Comparison of ENCODE assay signal across 8 cellular contexts in the genomic region with DNA sequence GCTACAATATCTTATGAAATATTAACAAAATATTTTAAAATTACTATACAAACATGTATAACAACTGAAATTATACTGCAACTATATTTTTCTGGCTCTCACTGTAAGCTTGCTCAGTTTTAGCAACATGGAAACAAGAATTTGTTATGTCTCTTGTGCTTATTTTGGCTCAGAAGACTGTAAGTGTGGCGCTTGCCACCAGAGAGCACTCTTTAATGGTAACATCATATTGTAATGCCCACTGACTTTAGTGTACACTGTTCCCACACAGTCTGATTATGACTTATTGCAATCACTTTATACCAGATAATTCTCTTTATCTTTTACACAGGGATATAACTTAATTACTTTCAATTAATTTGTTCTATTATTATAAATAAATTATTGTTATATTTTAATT.
DNase-seq lines count a peak whose midpoint lies in the region; ATAC-seq and TF ChIP-seq lines count a peak whose summit lies in the region.

No MANE protein-coding gene starts in this region.

- H3K4me1 ChIP-seq in right cardiac atrium (ENCODE audit: control insufficient read depth, insufficient read depth, low read length) = no peaks in the 10 kb centered on the region

- peak; percentile 24 for TF ChIP-seq CTCF in GM13976 (IDR thresholded peaks at IDR 0.05; ENCODE audit: borderline replicate concordance, control extremely low read depth, extremely low read depth, insufficient read depth, missing control alignments)
- peak; percentile 83 for TF ChIP-seq CTCF in fibroblast of pulmonary artery (IDR thresholded peaks at IDR 0.05; ENCODE audit: low read length, missing control alignments)
- TF ChIP-seq CTCF in coronary artery (IDR thresholded peaks at IDR 0.05) = no peak

- no peak overlapping the region for H3K4me3 ChIP-seq in fibroblast of pulmonary artery (replicated peaks; ENCODE audit: low read depth, low read length)
- H3K4me3 ChIP-seq in right cardiac atrium (ENCODE audit: low read length) = no peak overlapping the region
- H3K4me3 ChIP-seq in coronary artery = no peak overlapping the region

- no peaks in the 10 kb centered on the region for H3K27me3 ChIP-seq in right cardiac atrium (ENCODE audit: control insufficient read depth, insufficient read depth)

- ATAC-seq in HG02885 (IDR thresholded peaks at IDR 0.05; ENCODE audit: poor library complexity, unreplicated experiment) (peak; percentile 81), right cardiac atrium (no peak)

- intact Hi-C loops in right cardiac atrium (cut with DNase I) = no loop called here

- H3K27ac ChIP-seq in right cardiac atrium (ENCODE audit: low read length) = no peak overlapping the region
- H3K27ac ChIP-seq in coronary artery = no peak overlapping the region

- H3K9me3 ChIP-seq in right cardiac atrium (ENCODE audit: control insufficient read depth, low read length) = no peaks in the 10 kb centered on the region

- 37% methylated on average over 1 of the region's 1 CpG for whole genome bisulfite sequencing in right cardiac atrium

- in situ Hi-C loops in GM13976 (cut with MboI; ENCODE audit: low sequenced_read_pairs, unreplicated experiment) = no loop called here

- DNase-seq in GM13976 (ENCODE audit: low spot score) = no peak
- peak; percentile 67 for DNase-seq in NCI-H748 treated with DMSO at 0.1 percent for 48 hours (lab: John Stamatoyannopoulos, UW)
- DNase-seq in fibroblast of pulmonary artery (ENCODE audit: low read depth) = peak; percentile 81
- DNase-seq in NCI-H1930 (lab: John Stamatoyannopoulos, UW) = no peak
- no peak for DNase-seq in activated CD4-positive, alpha-beta T cell treated with anti-CD3 and anti-CD28 coated beads, Interleukin-2, amount 50 U/mL, for 1 hour
- DNase-seq in right cardiac atrium = no peak
- DNase-seq in coronary artery (ENCODE audit: low spot score) = no peak

Comparison
In these comparisons a context has a peak if more than half of its experiments do, and no peak if none do; other contexts are left out.
1. DNase-seq: peak in NCI-H748 treated with DMSO at 0.1 percent for 48 hours (single experiment) and fibroblast of pulmonary artery (single experiment); none in GM13976 (single experiment), NCI-H1930 (0 of 2), activated CD4-positive, alpha-beta T cell treated with anti-CD3 and anti-CD28 coated beads, Interleukin-2, amount 50 U/mL, for 1 hour (single experiment), right cardiac atrium (0 of 3) and coronary artery (single experiment).